8 cellular contexts compared by ENCODE assay signal in genomic region chr12:69154585-69155363, GRCh38.
DNase-seq lines count a peak whose midpoint lies in the region; ATAC-seq, FAIRE-seq and TF ChIP-seq lines count a peak whose summit lies in the region.

No MANE protein-coding gene starts in this region.

- H3K9me3 ChIP-seq in H9 (ENCODE audit: control insufficient read depth, low read depth, low read length) (no peaks in the 10 kb centered on the region), body of pancreas (no peaks in the 10 kb centered on the region)

- no peak overlapping the region for H3K23ac ChIP-seq in H9 (ENCODE audit: insufficient read length, low read depth, low read length)

- H3K4me1 ChIP-seq in H9 (ENCODE audit: insufficient read depth, low read length) (no peaks in the 10 kb centered on the region; the same call in 1 of the 2 replicates), body of pancreas (peaks cover 39% of the 10 kb centered on the region)

- peak; percentile 79 for TF ChIP-seq CTCF in D721Med (IDR thresholded peaks at IDR 0.05; ENCODE audit: insufficient read depth, missing control alignments)
- peak; percentile 99 for TF ChIP-seq CTCF in H9 (conservative IDR thresholded peaks at IDR 0.05)
- TF ChIP-seq CTCF in body of pancreas (IDR thresholded peaks at IDR 0.05) = peak; percentile 79 to 96 (median 82)

- no peak overlapping the region for H3K56ac ChIP-seq in H9 (ENCODE audit: insufficient read length, low read depth, low read length)

- no peak for ATAC-seq in body of pancreas
- no peak for ATAC-seq in GM18505 (IDR thresholded peaks at IDR 0.05; ENCODE audit: unreplicated experiment)

- no peak overlapping the region for H2BK20ac ChIP-seq in H9 (ENCODE audit: low read depth, low read length, poor library complexity, severe bottlenecking)

- H4K91ac ChIP-seq in H9 (ENCODE audit: insufficient read length, low read depth, low read length) = no peak overlapping the region

- H3K9me3 Mint-ChIP-seq in H9 (no peaks in the 10 kb centered on the region), immature natural killer cell (no peaks in the 10 kb centered on the region)

- no peaks in the 10 kb centered on the region for H3K36me3 ChIP-seq in body of pancreas (replicated peaks in 1 of 2; ENCODE audit: insufficient read depth in 1 of 2, low read depth in 2 of 2)

- no CpG with 5 or more reads among the region's 7 CpGs for WGBS in H9 (ENCODE audit: extremely low coverage, insufficient read length, low lambda C conversion rate)
- 3 to 8% methylated on average over 7 of the region's 7 CpGs for WGBS in body of pancreas, 2 donors

- H3K4me3 Mint-ChIP-seq in H9 = no peak overlapping the region
- H3K4me3 Mint-ChIP-seq in immature natural killer cell = no peak overlapping the region

- no peak overlapping the region for H3K4me3 ChIP-seq in body of pancreas

- H4K5ac ChIP-seq in H9 (ENCODE audit: insufficient read length, low read depth, low read length) = no peak overlapping the region

- H2AK5ac ChIP-seq in H9 (ENCODE audit: insufficient read length, low read length) = no peak overlapping the region

- peak; percentile 23 for DNase-seq in D721Med (ENCODE audit: insufficient read length, low spot score)
- peak; percentile 73 for DNase-seq in H9
- peak; percentile 53 for DNase-seq in NCI-H2107 (lab: John Stamatoyannopoulos, UW)
- DNase-seq in UCSD-AML1 (lab: John Stamatoyannopoulos, UW; ENCODE audit: unreplicated experiment) = peak; percentile 56
- peak; percentile 73 to 84 (median 80) for DNase-seq in body of pancreas
- DNase-seq in immature natural killer cell = peak; percentile 53 to 64 (median 58)
- peak; percentile 66 to 74 for DNase-seq in stimulated activated CD4-positive, alpha-beta T cell treated with anti-CD3 and anti-CD28 coated beads, Interleukin-1b, Interleukin-23, amount 100 ng/mL, for 4 hours (ENCODE audit: low read depth in 2 of 2)

- H3K18ac ChIP-seq in H9 (ENCODE audit: insufficient read length, low read depth, low read length) = no peak overlapping the region

- H3K4me1 Mint-ChIP-seq in H9 (peaks cover 9 to 10% of the 10 kb centered on the region in 2 experiments; a peak in 3 of 4 replicates), immature natural killer cell (peaks cover 10 to 24% of the 10 kb centered on the region in 2 donors)

- no peak overlapping the region for H2BK15ac ChIP-seq in H9 (ENCODE audit: low read depth, low read length)

- no peaks in the 10 kb centered on the region for H3K79me2 ChIP-seq in H9 (ENCODE audit: insufficient read depth, low read length)

- no peak overlapping the region for H3K27ac ChIP-seq in H9 (ENCODE audit: insufficient read length, low read depth, low read length)
- H3K27ac ChIP-seq in body of pancreas = no peak overlapping the region

- H3K27me3 Mint-ChIP-seq in H9 (ENCODE audit: low read depth) (peaks cover 3% of the 10 kb centered on the region; the same call in 1 of the 2 replicates), immature natural killer cell (ENCODE audit: low read depth in 3 of 3) (peaks cover 0 to 7% (median 2%) of the 10 kb centered on the region in 3 donors)

- no peak overlapping the region for H2BK120ac ChIP-seq in H9 (ENCODE audit: low read depth, low read length, poor library complexity, severe bottlenecking)

- intact Hi-C loops in body of pancreas (cut with DNase I) = no loop called here

- H3K14ac ChIP-seq in H9 (ENCODE audit: insufficient read depth, low read length) = no peak overlapping the region

- no peak overlapping the region for H3K4me2 ChIP-seq in H9 (ENCODE audit: insufficient read depth, insufficient read length, low read length)

- H2BK12ac ChIP-seq in H9 (ENCODE audit: insufficient read length, low read depth, low read length) = no peak overlapping the region

- no peaks in the 10 kb centered on the region for H4K20me1 ChIP-seq in H9 (ENCODE audit: control insufficient read depth, insufficient read depth, insufficient read length)

- H3K27ac Mint-ChIP-seq in H9 (no peak overlapping the region), immature natural killer cell (no peak overlapping the region)

- H3K36me3 Mint-ChIP-seq in H9 (ENCODE audit: insufficient read depth in 1 of 3, low read depth in 3 of 3) (no peaks in the 10 kb centered on the region), immature natural killer cell (no peaks in the 10 kb centered on the region)

- H3K4ac ChIP-seq in H9 (ENCODE audit: low read depth, low read length) = no peak overlapping the region

- H3K9ac ChIP-seq in H9 (ENCODE audit: extremely low read depth, insufficient read length, low read length) = no peak overlapping the region

- H2BK5ac ChIP-seq in H9 (ENCODE audit: insufficient read length, low read length) = no peak overlapping the region

- H3K27me3 ChIP-seq in H9 (ENCODE audit: insufficient read depth, low read length) (no peaks in the 10 kb centered on the region), body of pancreas (no peaks in the 10 kb centered on the region)

- H3T11ph ChIP-seq in H9 (ENCODE audit: low read length) = no peak overlapping the region

- no peak overlapping the region for H4K8ac ChIP-seq in H9 (replicated peaks; ENCODE audit: insufficient read length, low read depth, low read length)

- no peaks in the 10 kb centered on the region for H3K79me1 ChIP-seq in H9 (ENCODE audit: insufficient read depth, low read depth, low read length, poor library complexity, severe bottlenecking)

- no peaks in the 10 kb centered on the region for H3K23me2 ChIP-seq in H9 (ENCODE audit: insufficient read length, low read depth, low read length, poor library complexity, severe bottlenecking)

- TF ChIP-seq POLR2A in body of pancreas (IDR thresholded peaks at IDR 0.05) (no peak), GM18505 (IDR thresholded peaks at IDR 0.05; ENCODE audit: borderline replicate concordance, extremely low read depth, insufficient read depth, insufficient read length) (no peak)

- FAIRE-seq in D721Med (lab: Jason Lieb, UNC) = no peak

- H2AFZ ChIP-seq in H9 (ENCODE audit: low read length) = peak overlapping the region; percentile 92

Comparison
In these comparisons a context has a peak if more than half of its experiments do, and no peak if none do; other contexts are left out.
1. DNase-seq: peak in every context shown above with its lines; median percentile 80 in body of pancreas; 73 in H9; 70 in stimulated activated CD4-positive, alpha-beta T cell treated with anti-CD3 and anti-CD28 coated beads, Interleukin-1b, Interleukin-23, amount 100 ng/mL, for 4 hours; 58 in immature natural killer cell; 56 in UCSD-AML1; 53 in NCI-H2107; 23 in D721Med.